In genomic region chr11:10328314-10329090, GRCh38 we compare ENCODE assay signal across 13 cellular contexts. TPM values are rescaled to one million over a fixed set of nuclear protein-coding genes. Genes with fewer than 3 reads are reported as not detected.
DNase-seq lines count a peak whose midpoint lies in the region; ATAC-seq, FAIRE-seq and TF ChIP-seq lines count a peak whose summit lies in the region.
"Had no signal": no experiment of that assay in that cellular context is flagged by ENCODE, and none has a peak within 500 bp of the region (broad histone marks: within the 10 kb centered on the region; RNA-seq: fewer than 3 reads in every experiment).

No MANE protein-coding gene starts in this region.

- no peak overlapping the region for H3K4me3 Mint-ChIP-seq in naive thymus-derived CD4-positive, alpha-beta T cell
- H3K4me3 Mint-ChIP-seq in nephron progenitor cell, result no peak overlapping the region
- H3K4me3 Mint-ChIP-seq: CD4-positive, CD25-positive, alpha-beta regulatory T cell; stimulated activated naive CD8-positive, alpha-beta T cell treated with anti-CD3 and anti-CD28 coated beads, Interleukin-15, Interleukin-2, amounts not matched to agents 100 ng/mL and 50 ng/mL, for 24 hours had no signal

- peak overlapping the region; percentile 28 for H3K9ac ChIP-seq in endothelial cell of umbilical vein (replicated peaks; ENCODE audit: extremely low read depth, insufficient read depth, low read length)

- DNase-seq in AG08395 (ENCODE audit: low spot score), result peak; percentile 51
- peak; percentile 70 for DNase-seq in NCI-H226
- peak; percentile 94 for DNase-seq in endothelial cell of umbilical vein (ENCODE audit: low read depth, low spot score)
- no peak for DNase-seq in naive thymus-derived CD4-positive, alpha-beta T cell
- no peak for DNase-seq in effector memory CD4-positive, alpha-beta T cell
- no peak for DNase-seq in NCI-H526 treated with DMSO at 0.1 percent for 48 hours (lab: John Stamatoyannopoulos, UW)
- no peak for DNase-seq in nephron progenitor cell
- DNase-seq: activated effector memory CD4-positive, alpha-beta T cell treated with anti-CD3 and anti-CD28 coated beads, Interleukin-2, amount 50 U/mL, for 16 hours; CD4-positive, CD25-positive, alpha-beta regulatory T cell; NCI-H2081 treated with DMSO at 0.1 percent for 48 hours; retina had no signal

- no TSS peak for BruUV-seq in endothelial cell of umbilical vein (replicated peaks; lab: Mats Ljungman, UMichigan)

- H3K79me2 ChIP-seq in endothelial cell of umbilical vein (ENCODE audit: control insufficient read depth, insufficient read depth, low read length), result no peaks in the 10 kb centered on the region

- no peaks in the 10 kb centered on the region for H3K9me3 ChIP-seq in endothelial cell of umbilical vein (replicated peaks; ENCODE audit: control insufficient read depth, insufficient read depth, low read length)
- no peaks in the 10 kb centered on the region for H3K9me3 ChIP-seq in naive thymus-derived CD4-positive, alpha-beta T cell (ENCODE audit: control insufficient read depth in 2 of 3, low read length in 3 of 3)
- no peaks in the 10 kb centered on the region for H3K9me3 ChIP-seq in effector memory CD4-positive, alpha-beta T cell (ENCODE audit: control insufficient read depth, low read length)

- H3K27ac Mint-ChIP-seq in naive thymus-derived CD4-positive, alpha-beta T cell, result no peak overlapping the region
- H3K27ac Mint-ChIP-seq in nephron progenitor cell, result no peak overlapping the region
- H3K27ac Mint-ChIP-seq: CD4-positive, CD25-positive, alpha-beta regulatory T cell; stimulated activated naive CD8-positive, alpha-beta T cell treated with anti-CD3 and anti-CD28 coated beads, Interleukin-15, Interleukin-2, amounts not matched to agents 100 ng/mL and 50 ng/mL, for 24 hours had no signal

- H3K4me1 ChIP-seq in endothelial cell of umbilical vein (ENCODE audit: control insufficient read depth, extremely low read depth, insufficient read depth, low read length), result peaks cover 67% of the 10 kb centered on the region
- no peaks in the 10 kb centered on the region for H3K4me1 ChIP-seq in naive thymus-derived CD4-positive, alpha-beta T cell (ENCODE audit: control insufficient read depth in 2 of 2, insufficient read depth in 2 of 2, low read length in 2 of 2)
- no peaks in the 10 kb centered on the region for H3K4me1 ChIP-seq in effector memory CD4-positive, alpha-beta T cell (ENCODE audit: control insufficient read depth, insufficient read depth, low read length, poor library complexity, severe bottlenecking)

- no peaks in the 10 kb centered on the region for H3K36me3 Mint-ChIP-seq in naive thymus-derived CD4-positive, alpha-beta T cell
- H3K36me3 Mint-ChIP-seq in nephron progenitor cell (ENCODE audit: low read depth), result no peaks in the 10 kb centered on the region
- H3K36me3 Mint-ChIP-seq: CD4-positive, CD25-positive, alpha-beta regulatory T cell had no signal

- no peaks in the 10 kb centered on the region for H3K4me1 Mint-ChIP-seq in naive thymus-derived CD4-positive, alpha-beta T cell
- no peaks in the 10 kb centered on the region for H3K4me1 Mint-ChIP-seq in nephron progenitor cell
- H3K4me1 Mint-ChIP-seq: CD4-positive, CD25-positive, alpha-beta regulatory T cell had no signal

- no peaks in the 10 kb centered on the region for H3K9me1 ChIP-seq in endothelial cell of umbilical vein (replicated peaks; ENCODE audit: control insufficient read depth, extremely low read depth, insufficient read depth, low read length)

- peak; percentile 43 for TF ChIP-seq POLR2A in endothelial cell of umbilical vein (IDR thresholded peaks at IDR 0.05; ENCODE audit: low read depth, low read length)

- ATAC-seq in naive thymus-derived CD4-positive, alpha-beta T cell, result peak; percentile 57
- ATAC-seq in GM21526 (IDR thresholded peaks at IDR 0.05; ENCODE audit: low FRiP score, unreplicated experiment), result no peak

- H3K9me3 Mint-ChIP-seq in naive thymus-derived CD4-positive, alpha-beta T cell, result peaks cover 0 to 2% (median 0%) of the 10 kb centered on the region in 11 donors
- peaks cover 5% of the 10 kb centered on the region for H3K9me3 Mint-ChIP-seq in nephron progenitor cell
- H3K9me3 Mint-ChIP-seq: CD4-positive, CD25-positive, alpha-beta regulatory T cell; stimulated activated naive CD8-positive, alpha-beta T cell treated with anti-CD3 and anti-CD28 coated beads, Interleukin-15, Interleukin-2, amounts not matched to agents 100 ng/mL and 50 ng/mL, for 24 hours had no signal

- no peak for TF ChIP-seq CTCF in endothelial cell of umbilical vein (IDR thresholded peaks at IDR 0.05; ENCODE audit: extremely low read depth in 1 of 2, insufficient read depth in 1 of 2, low read depth in 1 of 2, low read length in 2 of 2)
- no peak for TF ChIP-seq CTCF in nephron progenitor cell (IDR thresholded peaks at IDR 0.05)

- H3K27me3 Mint-ChIP-seq in naive thymus-derived CD4-positive, alpha-beta T cell, result peaks cover 2 to 35% (median 8%) of the 10 kb centered on the region in 5 donors
- H3K27me3 Mint-ChIP-seq in nephron progenitor cell (ENCODE audit: low read depth, poor library complexity), result no peaks in the 10 kb centered on the region

- POLR2A ChIA-PET in endothelial cell of umbilical vein (lab: Charles Lee), result interaction anchor here (0.5 to 1.6 kb wide), 5 partner anchors 21 to 468 kb away, joined by 4 to 6 read pairs (median 5); partner anchors contain the start of gene ADM
- POLR2A ChIA-PET in naive thymus-derived CD4-positive, alpha-beta T cell (lab: Charles Lee), result no interaction called here

- dilution Hi-C loops in endothelial cell of umbilical vein (cut with MboI; ENCODE audit: extremely low pct_ligation_motif_present, low sequenced_read_pairs), result no loop called here

- intact Hi-C loops in endothelial cell of umbilical vein (cut with micrococcal nuclease), result loop anchor here (1.0 to 10.0 kb wide), 5 partner anchors 24 to 1314 kb away; no protein-coding TSS in a partner anchor
- intact Hi-C loops in naive thymus-derived CD4-positive, alpha-beta T cell (cut with micrococcal nuclease), result no loop called here

- no peaks in the 10 kb centered on the region for H3K36me3 ChIP-seq in endothelial cell of umbilical vein (ENCODE audit: control insufficient read depth in 2 of 2, extremely low read depth in 1 of 2, insufficient read depth in 2 of 2, low read length in 2 of 2)
- H3K36me3 ChIP-seq in naive thymus-derived CD4-positive, alpha-beta T cell (ENCODE audit: control insufficient read depth in 2 of 3, insufficient read depth in 3 of 3, low read length in 3 of 3), result no peaks in the 10 kb centered on the region
- no peaks in the 10 kb centered on the region for H3K36me3 ChIP-seq in effector memory CD4-positive, alpha-beta T cell (ENCODE audit: control insufficient read depth, insufficient read depth, low read length)

- H3K4me3 ChIP-seq in endothelial cell of umbilical vein (replicated peaks in 1 of 3; ENCODE audit: insufficient read depth in 1 of 3, low read depth in 1 of 3, low read length in 3 of 3), result peak overlapping the region in 1 of 3 experiments; percentile 14
- H3K4me3 ChIP-seq in naive thymus-derived CD4-positive, alpha-beta T cell (ENCODE audit: low read length), result no peak overlapping the region
- no peak overlapping the region for H3K4me3 ChIP-seq in effector memory CD4-positive, alpha-beta T cell (ENCODE audit: insufficient read depth, low read depth, low read length, poor library complexity, severe bottlenecking)

- H4K20me1 ChIP-seq in endothelial cell of umbilical vein (replicated peaks; ENCODE audit: control insufficient read depth, extremely low read depth, insufficient read depth, low read length), result no peaks in the 10 kb centered on the region

- peak overlapping the region; percentile 77 for H3K4me2 ChIP-seq in endothelial cell of umbilical vein (ENCODE audit: insufficient read depth, low read length)

- H3K27ac ChIP-seq in endothelial cell of umbilical vein (ENCODE audit: insufficient read depth, low read depth, low read length), result peak overlapping the region; percentile 84
- H3K27ac ChIP-seq in naive thymus-derived CD4-positive, alpha-beta T cell (ENCODE audit: low read depth, low read length), result no peak overlapping the region
- H3K27ac ChIP-seq in effector memory CD4-positive, alpha-beta T cell (ENCODE audit: insufficient read depth, low read length, poor library complexity, severe bottlenecking), result no peak overlapping the region

- no peaks in the 10 kb centered on the region for H3K27me3 ChIP-seq in endothelial cell of umbilical vein (ENCODE audit: control insufficient read depth in 2 of 2, insufficient read depth in 2 of 2, low read length in 2 of 2)
- H3K27me3 ChIP-seq in naive thymus-derived CD4-positive, alpha-beta T cell (ENCODE audit: control insufficient read depth in 2 of 2, insufficient read depth in 2 of 2, low read length in 2 of 2), result no peaks in the 10 kb centered on the region
- no peaks in the 10 kb centered on the region for H3K27me3 ChIP-seq in effector memory CD4-positive, alpha-beta T cell (replicated peaks; ENCODE audit: control insufficient read depth, insufficient read depth, low read length, poor library complexity, severe bottlenecking)

- no peak overlapping the region for H2AFZ ChIP-seq in endothelial cell of umbilical vein (ENCODE audit: low read depth, low read length)

- peak; percentile 76 for FAIRE-seq in endothelial cell of umbilical vein (lab: Jason Lieb, UNC)

- CTCF ChIA-PET in endothelial cell of umbilical vein (lab: Charles Lee), result interaction anchor here (0.9 to 8.8 kb wide), 10 partner anchors 9 to 570 kb away, joined by 3 to 203 read pairs (median 4); no protein-coding TSS in a partner anchor
- CTCF ChIA-PET in naive thymus-derived CD4-positive, alpha-beta T cell (lab: Charles Lee), result interaction anchor here (0.7 to 1.0 kb wide), 2 partner anchors 20 to 1249 kb away, joined by 3 to 4 read pairs; no protein-coding TSS in a partner anchor

RNA-seq across cellular contexts. Expression of gene ADM, which starts 23.6 kb away (rescaled TPM):
- total RNA-seq in endothelial cell of umbilical vein, result 36.7 and 45.3 TPM in 2 replicates
- polyA plus RNA-seq in endothelial cell of umbilical vein, result 40.0 and 55.5 TPM in 2 replicates
- polyA plus RNA-seq in endothelial cell of umbilical vein (2011; cell fraction: cytosol; rRNA removed), result 38.6 and 41.8 TPM in 2 replicates
- polyA plus RNA-seq in endothelial cell of umbilical vein (2011; cell fraction: nucleus; rRNA removed), result 49.5 and 61.8 TPM in 2 replicates
- 35.5 and 48.4 TPM in 2 replicates for polyA plus RNA-seq in endothelial cell of umbilical vein (2012)
- 40.7 and 47.6 TPM in 2 replicates for polyA minus RNA-seq in endothelial cell of umbilical vein
- polyA minus RNA-seq in endothelial cell of umbilical vein (2011; cell fraction: cytosol; rRNA and poly(A)+ RNA removed), result 33.7 TPM
- polyA minus RNA-seq in endothelial cell of umbilical vein (2011; cell fraction: nucleus; rRNA and poly(A)+ RNA removed), result 21.9 and 33.6 TPM in 2 replicates
- total RNA-seq in naive thymus-derived CD4-positive, alpha-beta T cell, result 10 to 100 TPM in 1 of 5 experiments, 1 to 10 TPM in 2, under 1 TPM in 2; 0.19 to 27.2 (median 3.8) TPM
- polyA plus RNA-seq in naive thymus-derived CD4-positive, alpha-beta T cell, result not detected
- polyA plus RNA-seq: CD4-positive, CD25-positive, alpha-beta regulatory T cell had no signal

RNA-seq across cellular contexts. Expression of gene SBF2, which starts 34.5 kb away (rescaled TPM):
- 36.7 and 42.4 TPM in 2 replicates for total RNA-seq in endothelial cell of umbilical vein
- polyA plus RNA-seq in endothelial cell of umbilical vein, result 15.4 and 17.3 TPM in 2 replicates
- 19.9 and 24.1 TPM in 2 replicates for polyA plus RNA-seq in endothelial cell of umbilical vein (2011; cell fraction: cytosol; rRNA removed)
- polyA plus RNA-seq in endothelial cell of umbilical vein (2011; cell fraction: nucleus; rRNA removed), result 53.1 and 58.4 TPM in 2 replicates
- 17.9 and 19.2 TPM in 2 replicates for polyA plus RNA-seq in endothelial cell of umbilical vein (2012)
- 58.1 and 80.1 TPM in 2 replicates for polyA minus RNA-seq in endothelial cell of umbilical vein
- 18.7 TPM for polyA minus RNA-seq in endothelial cell of umbilical vein (2011; cell fraction: cytosol; rRNA and poly(A)+ RNA removed)
- 85.3 and 127 TPM in 2 replicates for polyA minus RNA-seq in endothelial cell of umbilical vein (2011; cell fraction: nucleus; rRNA and poly(A)+ RNA removed)
- total RNA-seq in naive thymus-derived CD4-positive, alpha-beta T cell, result 10 to 100 TPM in 4 of 5 experiments, 1 to 10 TPM in 1; 8.5 to 35.2 (median 16.1) TPM
- 1 to 10 TPM; 4.2 to 4.4 TPM for polyA plus RNA-seq in naive thymus-derived CD4-positive, alpha-beta T cell

Comparison
In these comparisons a context has a peak if more than half of its experiments do, and no peak if none do; other contexts are left out.
1. DNase-seq: peak in AG08395 (single experiment), NCI-H226 (single experiment) and endothelial cell of umbilical vein (single experiment); none in naive thymus-derived CD4-positive, alpha-beta T cell (0 of 9), effector memory CD4-positive, alpha-beta T cell (0 of 3), NCI-H526 treated with DMSO at 0.1 percent for 48 hours (single experiment) and nephron progenitor cell (single experiment).